10 cellular contexts compared by ENCODE assay signal in genomic region chr21:36698160-36699025, GRCh38. TPM values are rescaled to one million over a fixed set of nuclear protein-coding genes. Genes with fewer than 3 reads are reported as not detected.
DNase-seq lines count a peak whose midpoint lies in the region; ATAC-seq and TF ChIP-seq lines count a peak whose summit lies in the region.
"Had no signal": no experiment of that assay in that cellular context is flagged by ENCODE, and none has a peak within 500 bp of the region (broad histone marks: within the 10 kb centered on the region; RNA-seq: fewer than 3 reads in every experiment).

No MANE protein-coding gene starts in this region.

- H3K27ac Mint-ChIP-seq in Calu3 (ENCODE audit: unreplicated experiment) (no peak overlapping the region), osteocyte (ENCODE audit: unreplicated experiment) (no peak overlapping the region)

- ATAC-seq in GM19035 (IDR thresholded peaks at IDR 0.05; ENCODE audit: unreplicated experiment) (no peak), GM19324 (IDR thresholded peaks at IDR 0.05; ENCODE audit: low FRiP score, unreplicated experiment) (no peak), HG03025 (IDR thresholded peaks at IDR 0.05; ENCODE audit: low FRiP score, unreplicated experiment) (no peak)

- intact Hi-C loops in Calu3 (cut with micrococcal nuclease; ENCODE audit: unreplicated experiment), result loop anchor here (10.0 kb wide), 1 partner anchor 64 kb away; no protein-coding TSS in a partner anchor

- H3K27me3 Mint-ChIP-seq in Calu3 (ENCODE audit: unreplicated experiment), result no peaks in the 10 kb centered on the region
- peaks cover 77% of the 10 kb centered on the region for H3K27me3 Mint-ChIP-seq in osteocyte (ENCODE audit: unreplicated experiment)

- TF ChIP-seq CTCF in Calu3 (IDR thresholded peaks at IDR 0.05; ENCODE audit: unreplicated experiment) (no peak), osteocyte (IDR thresholded peaks at IDR 0.05) (no peak)

- H3K36me3 Mint-ChIP-seq in Calu3 (ENCODE audit: insufficient read depth, unreplicated experiment) (peaks cover 38% of the 10 kb centered on the region), osteocyte (ENCODE audit: unreplicated experiment) (no peaks in the 10 kb centered on the region)

- H3K9me3 Mint-ChIP-seq in Calu3 (ENCODE audit: low read depth, unreplicated experiment) (no peaks in the 10 kb centered on the region), osteocyte (ENCODE audit: unreplicated experiment) (no peaks in the 10 kb centered on the region)

- H3K4me3 Mint-ChIP-seq in Calu3 (ENCODE audit: low read depth, unreplicated experiment), result peak overlapping the region; percentile 82
- peak overlapping the region; percentile 26 for H3K4me3 Mint-ChIP-seq in osteocyte (ENCODE audit: unreplicated experiment)

- peak overlapping the region; percentile 52 for H3K27ac ChIP-seq in epithelial cell of prostate

- no peaks in the 10 kb centered on the region; the same call in 1 of the 2 replicates for H3K9me3 ChIP-seq in MG63

- H3K4me1 Mint-ChIP-seq in Calu3 (ENCODE audit: low read depth, unreplicated experiment) (no peaks in the 10 kb centered on the region), osteocyte (ENCODE audit: unreplicated experiment) (peaks cover 30% of the 10 kb centered on the region)

- H3K36me3 ChIP-seq in MG63, result peaks cover 8% of the 10 kb centered on the region

- no peaks in the 10 kb centered on the region for H3K27me3 ChIP-seq in MG63

- BruUV-seq in Calu3 (replicated peaks; lab: Mats Ljungman, UMichigan), result no TSS peak

- DNase-seq in Calu3 (peak; percentile 71), MG63 (no peak), epithelial cell of prostate (ENCODE audit: low read depth, low spot score) (no peak), osteocyte (ENCODE audit: extremely low spot score, unreplicated experiment) (peak; percentile 85), NOMO-1 (lab: John Stamatoyannopoulos, UW; ENCODE audit: unreplicated experiment in 2 of 2) (no peak)
- DNase-seq: activated T-cell treated with anti-CD3 and anti-CD28 coated beads for 4 hours had no signal

- peak overlapping the region; percentile 70 for H3K4me3 ChIP-seq in MG63

- CTCF ChIA-PET in Calu3 (lab: Charles Lee), result no interaction called here

RNA-seq across cellular contexts. Expression of gene SIM2, which starts 0.5 kb away (rescaled TPM):
- total RNA-seq in Calu3 (2022) (15.1 and 15.4 TPM in 2 replicates), osteocyte (0.86 and 1.5 TPM in 2 replicates)
- total RNA-seq in MG63 (2014; rRNA removed; shearing (Covaris generic); ENCODE audit: low replicate concordance), result 4.4 and 8.0 TPM in 2 replicates
- total RNA-seq: lung microvascular endothelial cell had no signal

Comparison
In these comparisons a context has a peak if more than half of its experiments do, and no peak if none do; other contexts are left out.
1. DNase-seq: peak in Calu3 (single experiment) and osteocyte (single experiment); none in MG63 (single experiment), epithelial cell of prostate (single experiment) and NOMO-1 (0 of 2).